Comparison of ENCODE assay signal across 8 cellular contexts in the genomic region with DNA sequence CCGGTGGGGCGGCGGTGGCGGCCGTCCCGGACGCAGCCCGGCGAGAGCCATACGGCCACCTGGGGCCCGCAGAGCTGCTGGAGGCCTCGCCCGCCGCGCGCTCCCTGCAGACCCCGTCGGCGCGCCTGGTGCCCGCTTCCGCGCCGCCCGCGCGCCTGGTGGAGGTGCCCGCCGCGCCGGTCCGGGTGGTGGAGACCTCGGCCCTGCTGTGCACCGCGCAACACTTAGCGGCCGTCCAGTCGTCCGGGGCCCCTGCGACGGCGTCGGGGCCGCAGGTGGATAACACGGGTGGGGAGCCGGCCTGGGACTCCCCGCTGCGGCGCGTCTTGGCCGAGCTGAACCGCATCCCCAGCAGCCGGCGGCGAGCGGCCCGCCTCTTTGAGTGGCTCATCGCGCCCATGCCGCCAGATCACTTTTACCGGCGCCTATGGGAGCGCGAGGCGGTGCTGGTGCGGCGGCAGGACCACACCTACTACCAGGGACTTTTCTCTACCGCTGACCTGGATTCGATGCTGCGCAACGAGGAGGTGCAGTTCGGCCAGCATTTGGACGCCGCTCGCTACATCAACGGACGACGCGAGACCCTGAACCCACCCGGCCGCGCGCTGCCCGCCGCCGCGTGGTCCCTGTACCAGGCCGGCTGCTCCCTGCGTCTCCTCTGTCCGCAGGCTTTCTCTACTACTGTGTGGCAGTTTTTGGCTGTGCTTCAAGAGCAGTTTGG. TPM values are rescaled to one million over a fixed set of nuclear protein-coding genes. Genes with fewer than 3 reads are reported as not detected.
A peak's percentile ranks its signal among the peaks of the same experiment; 100 is the strongest.
DNase-seq lines count a peak whose midpoint lies in the region; ATAC-seq and TF ChIP-seq lines count a peak whose summit lies in the region.

No MANE protein-coding gene starts in this region.

- H3K4me3 Mint-ChIP-seq in activated CD4-positive, alpha-beta T cell treated with anti-CD3 and anti-CD28 coated beads, Interleukin-2, amount 10 ng/mL, durations not matched to agents 24 days and 14 days: peak overlapping the region; percentile 89

- peak overlapping the region; percentile 85 for H3K27ac Mint-ChIP-seq in activated CD4-positive, alpha-beta T cell treated with anti-CD3 and anti-CD28 coated beads, Interleukin-2, amount 10 ng/mL, durations not matched to agents 24 days and 14 days

- peaks cover 12% of the 10 kb centered on the region for H3K27me3 Mint-ChIP-seq in activated CD4-positive, alpha-beta T cell treated with anti-CD3 and anti-CD28 coated beads, Interleukin-2, amount 10 ng/mL, durations not matched to agents 24 days and 14 days

- DNase-seq in DMS 273 (lab: John Stamatoyannopoulos, UW; ENCODE audit: unreplicated experiment): peak; percentile 87
- no peak for DNase-seq in DMS 273 treated with DMSO at 0.1 percent for 48 hours (lab: John Stamatoyannopoulos, UW)
- DNase-seq in NCI-H2171 (lab: John Stamatoyannopoulos, UW): peak; percentile 59
- DNase-seq in activated CD4-positive, alpha-beta T cell treated with anti-CD3 and anti-CD28 coated beads, Interleukin-2, amount 10 ng/mL, durations not matched to agents 24 days and 14 days: peak; percentile 93
- DNase-seq in coronary artery (ENCODE audit: low spot score): no peak
- peak; percentile 68 to 76 for DNase-seq in lung microvascular endothelial cell (ENCODE audit: low read depth in 2 of 2)
- DNase-seq in stimulated activated CD8-positive, alpha-beta memory T cell treated with anti-CD3 and anti-CD28 coated beads, Interleukin-15, amount 100 ng/mL, for 24 hours (ENCODE audit: low read depth): peak; percentile 39

- peaks cover 40% of the 10 kb centered on the region for H3K36me3 Mint-ChIP-seq in activated CD4-positive, alpha-beta T cell treated with anti-CD3 and anti-CD28 coated beads, Interleukin-2, amount 10 ng/mL, durations not matched to agents 24 days and 14 days (ENCODE audit: low read depth)

- peaks cover 29% of the 10 kb centered on the region for H3K4me1 Mint-ChIP-seq in activated CD4-positive, alpha-beta T cell treated with anti-CD3 and anti-CD28 coated beads, Interleukin-2, amount 10 ng/mL, durations not matched to agents 24 days and 14 days

- H3K27ac ChIP-seq in coronary artery: peak overlapping the region; percentile 63 to 93

- peak; percentile 54 for ATAC-seq in HG02938 (IDR thresholded peaks at IDR 0.05; ENCODE audit: unreplicated experiment)

- intact Hi-C loops in activated CD4-positive, alpha-beta T cell treated with anti-CD3 and anti-CD28 coated beads, Interleukin-2, amount 10 ng/mL, durations not matched to agents 24 days and 14 days (cut with micrococcal nuclease): loop anchor here (1.0 to 10.0 kb wide), 5 partner anchors 78 to 527 kb away; a partner anchor contains a TSS

- no peak for TF ChIP-seq CTCF in coronary artery (IDR thresholded peaks at IDR 0.05)

- peak overlapping the region; percentile 90 for H3K4me3 ChIP-seq in coronary artery

- H3K9me3 Mint-ChIP-seq in activated CD4-positive, alpha-beta T cell treated with anti-CD3 and anti-CD28 coated beads, Interleukin-2, amount 10 ng/mL, durations not matched to agents 24 days and 14 days: no peaks in the 10 kb centered on the region

RNA-seq across cellular contexts. Expression of a gene that starts 0.7 kb away (rescaled TPM):
- total RNA-seq in activated CD4-positive, alpha-beta T cell treated with anti-CD3 and anti-CD28 coated beads, Interleukin-2, amount 10 ng/mL, durations not matched to agents 24 days and 14 days: 23.8 and 24.0 TPM in 2 replicates
- 12.9 and 18.5 TPM in 2 replicates for total RNA-seq in lung microvascular endothelial cell

RNA-seq across cellular contexts. Expression of a gene that starts 33.1 kb away (rescaled TPM):
- 48.1 and 54.8 TPM in 2 replicates for total RNA-seq in activated CD4-positive, alpha-beta T cell treated with anti-CD3 and anti-CD28 coated beads, Interleukin-2, amount 10 ng/mL, durations not matched to agents 24 days and 14 days
- 46.4 and 51.6 TPM in 2 replicates for total RNA-seq in lung microvascular endothelial cell

RNA-seq across cellular contexts. Expression of a gene that starts 45.5 kb away (rescaled TPM):
- total RNA-seq in activated CD4-positive, alpha-beta T cell treated with anti-CD3 and anti-CD28 coated beads, Interleukin-2, amount 10 ng/mL, durations not matched to agents 24 days and 14 days: 1.5 and 1.6 TPM in 2 replicates
- 0.87 and 1.6 TPM in 2 replicates for total RNA-seq in lung microvascular endothelial cell

Comparison
In these comparisons a context has a peak if more than half of its experiments do, and no peak if none do; other contexts are left out.
1. DNase-seq: peak in DMS 273 (single experiment), NCI-H2171 (single experiment), activated CD4-positive, alpha-beta T cell treated with anti-CD3 and anti-CD28 coated beads, Interleukin-2, amount 10 ng/mL, durations not matched to agents 24 days and 14 days (single experiment), lung microvascular endothelial cell (2 of 2) and stimulated activated CD8-positive, alpha-beta memory T cell treated with anti-CD3 and anti-CD28 coated beads, Interleukin-15, amount 100 ng/mL, for 24 hours (single experiment); none in DMS 273 treated with DMSO at 0.1 percent for 48 hours (single experiment) and coronary artery (single experiment).